In the genomic region with DNA sequence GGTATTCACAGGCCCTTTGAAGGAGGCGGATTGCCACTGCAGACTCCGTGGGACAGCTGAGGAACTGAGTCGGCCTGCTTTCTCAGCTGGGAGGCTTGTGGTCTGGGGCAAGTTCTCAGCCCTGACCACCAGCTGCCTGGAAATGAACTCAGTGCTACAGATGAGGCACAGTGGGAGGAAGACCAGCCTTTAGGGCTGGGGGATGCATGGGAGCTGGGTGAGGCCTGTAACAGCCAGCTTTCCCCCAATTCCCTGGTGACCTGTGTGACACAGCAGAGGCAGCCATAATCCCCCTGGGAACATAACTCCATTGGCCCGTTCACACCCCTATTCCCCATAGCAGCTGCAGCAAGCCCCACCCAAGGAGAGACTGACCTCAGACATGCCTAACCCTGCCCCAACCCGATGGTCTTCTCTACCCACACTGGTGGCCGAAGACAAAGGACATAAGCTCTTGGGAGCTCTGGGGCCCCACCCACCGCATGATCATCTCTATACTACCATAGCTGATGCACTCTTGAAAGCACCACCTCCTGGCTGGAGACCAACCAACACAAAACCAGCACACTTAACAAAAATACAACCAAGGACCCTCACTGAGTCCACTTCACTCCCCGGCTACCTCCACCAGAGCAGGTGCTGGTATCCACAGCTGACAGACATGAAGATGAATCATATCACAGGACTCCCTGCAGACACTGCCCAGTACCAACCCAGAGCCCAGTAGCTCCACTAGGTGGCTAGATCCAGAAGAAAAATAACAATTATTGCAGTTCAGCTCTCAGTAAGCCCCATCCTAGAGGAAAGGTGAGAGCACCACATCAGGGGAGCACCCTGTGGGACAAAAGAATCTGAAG, we compare ENCODE assay signal across 8 cellular contexts. TPM values are rescaled to one million over a fixed set of nuclear protein-coding genes. Genes with fewer than 3 reads are reported as not detected.
DNase-seq lines count a peak whose midpoint lies in the region; ATAC-seq and TF ChIP-seq lines count a peak whose summit lies in the region.

No MANE protein-coding gene starts in this region.

- H3K27me3 ChIP-seq in DOHH2 (ENCODE audit: control insufficient read depth, low read length): no peaks in the 10 kb centered on the region

- H3K4me3 ChIP-seq in DOHH2 (ENCODE audit: low read length): peak overlapping the region; percentile 1; the same call in 1 of the 2 replicates

- H3K36me3 ChIP-seq in DOHH2 (ENCODE audit: control insufficient read depth, low read length): no peaks in the 10 kb centered on the region

- H3K27ac ChIP-seq in DOHH2 (ENCODE audit: low read depth, low read length): no peak overlapping the region

- H3K9me3 ChIP-seq in DOHH2 (ENCODE audit: control insufficient read depth, insufficient read depth, low read length): no peaks in the 10 kb centered on the region

- H3K9me3 Mint-ChIP-seq in brain: peaks cover 39 to 89% (median 73%) of the 10 kb centered on the region in 5 experiments

- H4K20me1 ChIP-seq in DOHH2 (ENCODE audit: control insufficient read depth, insufficient read depth, low read depth, low read length): no peaks in the 10 kb centered on the region

- no peak overlapping the region for H3K4me3 Mint-ChIP-seq in brain

- peak; percentile 78 for ATAC-seq in GM19351 (IDR thresholded peaks at IDR 0.05; ENCODE audit: unreplicated experiment)
- peak; percentile 94 for ATAC-seq in HG03097 (IDR thresholded peaks at IDR 0.05; ENCODE audit: low FRiP score, unreplicated experiment)

- TF ChIP-seq CTCF in DOHH2 (IDR thresholded peaks at IDR 0.05; ENCODE audit: low read depth, low read length, poor library complexity, severe bottlenecking) (peak; percentile 17), brain (conservative IDR thresholded peaks at IDR 0.05) (no peak)

- H3K27ac Mint-ChIP-seq in brain: peak overlapping the region in 3 of 5 experiments; percentile 2 to 36 (median 7)

- H3K9me2 ChIP-seq in DOHH2 (replicated peaks; ENCODE audit: control insufficient read depth, low read length): no peaks in the 10 kb centered on the region

- H3K36me3 Mint-ChIP-seq in brain: peaks cover 68% of the 10 kb centered on the region

- DNase-seq in SIG-M5 treated with dmso at 0.1 percent for 504 hours (lab: John Stamatoyannopoulos, UW; ENCODE audit: unreplicated experiment): no peak
- no peak for DNase-seq in RPMI8226
- DNase-seq in SK-N-DZ (ENCODE audit: low spot score): no peak
- DNase-seq in NCI-H524 (lab: John Stamatoyannopoulos, UW): no peak

- H3K79me2 ChIP-seq in DOHH2 (ENCODE audit: control insufficient read depth, low read length): peaks cover 77% of the 10 kb centered on the region

- H3F3A ChIP-seq in DOHH2 (ENCODE audit: control insufficient read depth, insufficient read depth): no peaks in the 10 kb centered on the region

- H3K4me1 ChIP-seq in DOHH2 (ENCODE audit: control insufficient read depth, low read length): peaks cover 25% of the 10 kb centered on the region

- H3K4me2 ChIP-seq in DOHH2 (ENCODE audit: low read length): peak overlapping the region; percentile 39

- H3K27me3 Mint-ChIP-seq in brain: no peaks in the 10 kb centered on the region

- H3K4me1 Mint-ChIP-seq in brain: peaks cover 13% of the 10 kb centered on the region

RNA-seq across cellular contexts. Expression of a gene that starts 24.9 kb away (rescaled TPM):
- polyA plus RNA-seq in brain (ENCODE audit: insufficient read depth, low read depth, low replicate concordance): 5.3 TPM
- polyA plus RNA-seq in SK-N-DZ (2014; cell fraction: cytosol; rRNA removed): 2.0 and 2.4 TPM in 2 replicates
- 0.91 and 1.8 TPM in 2 replicates for polyA plus RNA-seq in SK-N-DZ (2014; cell fraction: nucleus; rRNA removed)
